In the genomic region with DNA sequence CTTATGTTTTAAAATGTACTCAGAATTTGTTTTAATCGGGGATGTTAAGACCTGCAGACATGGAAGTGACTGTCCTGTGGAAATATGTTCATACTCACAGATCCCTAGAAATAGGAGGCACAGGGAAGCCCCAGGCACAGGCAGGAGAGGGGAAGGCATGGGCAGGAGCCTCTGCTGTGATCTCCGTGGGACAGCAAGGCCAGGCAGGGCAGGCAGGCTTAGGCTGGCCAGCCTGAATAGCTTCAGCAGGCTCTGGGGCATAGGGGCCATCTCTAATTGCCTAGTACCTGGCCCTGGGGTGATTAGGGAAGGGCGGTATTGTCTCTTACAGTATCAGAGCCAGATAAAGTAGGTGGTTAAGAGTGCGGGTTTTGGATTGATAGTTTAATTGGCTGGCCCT, we compare ENCODE assay signal across 3 cellular contexts.
"Had no signal": no experiment of that assay in that cellular context is flagged by ENCODE, and none has a peak within 500 bp of the region (broad histone marks: within the 10 kb centered on the region; RNA-seq: fewer than 3 reads in every experiment).

No MANE protein-coding gene starts in this region.

- DNase-seq: GDM1, GF-D8 had no signal

- H3K4me3 ChIP-seq: GM12878 had no signal

- ATAC-seq: GM12878 had no signal
